Comparison of ENCODE assay signal across 23 cellular contexts in genomic region chr7:8423057-8423456, GRCh38. TPM values are rescaled to one million over a fixed set of nuclear protein-coding genes. Genes with fewer than 3 reads are reported as not detected.
"Had no signal": no experiment of that assay in that cellular context is flagged by ENCODE, and none has a peak within 500 bp of the region (broad histone marks: within the 10 kb centered on the region; RNA-seq: fewer than 3 reads in every experiment).

No MANE protein-coding gene starts in this region.

- DNase-seq: activated CD4-positive, alpha-beta T cell treated with anti-CD3 and anti-CD28 coated beads for 1 hour; activated CD4-positive, alpha-beta T cell treated with anti-CD3 and anti-CD28 coated beads, Interleukin-2, amount 50 U/mL, for 1 hour; activated CD8-positive, alpha-beta T cell treated with anti-CD3 and anti-CD28 coated beads, Interleukin-2, amount 10 ng/mL, durations not matched to agents 7 days and 5 days; activated gamma-delta T cell; activated naive CD4-positive, alpha-beta T cell treated with anti-CD3 and anti-CD28 coated beads, Interleukin-2, amount 50 U/mL, for 16 hours; anterior cingulate cortex; body of pancreas; hippocampal formation; nucleus accumbens; right cardiac atrium; stimulated activated CD4-positive, alpha-beta T cell treated with anti-CD3 and anti-CD28 coated beads, Interleukin-4, amount 100 ng/mL, for 24 hours; stimulated activated naive CD8-positive, alpha-beta T cell treated with anti-CD3 and anti-CD28 coated beads, Interleukin-15, Interleukin-2, amounts not matched to agents 100 U/mL and 50 U/mL, for 24 hours; upper lobe of left lung; WERI-Rb-1 had no signal

- H3K9me3 Mint-ChIP-seq: activated T-helper 1 cell treated with anti-CD3 and anti-CD28 coated beads, Interleukin-12 subunit alpha, Interleukin-12 subunit beta, Interleukin-2, Interleukin-4 antibody, amounts not matched to agents 30 ng/mL and 10 ng/mL and 1 ng/mL, durations not matched to agents 14 hours and 24 hours and 36 hours; memory B cell had no signal

- ATAC-seq: activated CD8-positive, alpha-beta T cell treated with anti-CD3 and anti-CD28 coated beads, Interleukin-2, amount 10 ng/mL, durations not matched to agents 7 days and 5 days; body of pancreas; esophagus mucosa; right cardiac atrium; stimulated activated naive CD8-positive, alpha-beta T cell treated with anti-CD3 and anti-CD28 coated beads, Interleukin-15, Interleukin-2, amounts not matched to agents 100 U/mL and 50 U/mL, for 24 hours had no signal

- H3K4me3 Mint-ChIP-seq: activated CD8-positive, alpha-beta T cell treated with anti-CD3 and anti-CD28 coated beads, Interleukin-2, amount 10 ng/mL, durations not matched to agents 7 days and 5 days; activated T-helper 1 cell treated with anti-CD3 and anti-CD28 coated beads, Interleukin-12 subunit alpha, Interleukin-12 subunit beta, Interleukin-2, Interleukin-4 antibody, amounts not matched to agents 30 ng/mL and 10 ng/mL and 1 ng/mL, durations not matched to agents 14 hours and 24 hours and 36 hours; memory B cell had no signal

- H3K27ac Mint-ChIP-seq: activated CD8-positive, alpha-beta T cell treated with anti-CD3 and anti-CD28 coated beads, Interleukin-2, amount 10 ng/mL, durations not matched to agents 7 days and 5 days; activated T-helper 1 cell treated with anti-CD3 and anti-CD28 coated beads, Interleukin-12 subunit alpha, Interleukin-12 subunit beta, Interleukin-2, Interleukin-4 antibody, amounts not matched to agents 30 ng/mL and 10 ng/mL and 1 ng/mL, durations not matched to agents 14 hours and 24 hours and 36 hours; memory B cell had no signal

- H3K36me3 Mint-ChIP-seq: memory B cell had no signal

- H3K4me3 ChIP-seq: body of pancreas, upper lobe of left lung had no signal

- H3K4me1 Mint-ChIP-seq: memory B cell had no signal

RNA-seq across cellular contexts. Expression of gene NXPH1, which starts 10.4 kb away (rescaled TPM):
- total RNA-seq: activated CD8-positive, alpha-beta T cell treated with anti-CD3 and anti-CD28 coated beads, Interleukin-2, amount 10 ng/mL, durations not matched to agents 7 days and 5 days; activated T-helper 1 cell treated with anti-CD3 and anti-CD28 coated beads, Interleukin-12 subunit alpha, Interleukin-12 subunit beta, Interleukin-2, Interleukin-4 antibody, amounts not matched to agents 30 ng/mL and 10 ng/mL and 1 ng/mL, durations not matched to agents 14 hours and 24 hours and 36 hours; body of pancreas; cardiac septum; chondrocyte; esophagus mucosa; liver; mononuclear cell; pulmonary artery endothelial cell; right cardiac atrium; subcutaneous adipose tissue; upper lobe of left lung had no signal
- polyA plus RNA-seq: liver, right cardiac atrium had no signal
